ENCODE assay signal across 9 cellular contexts in the genomic region with DNA sequence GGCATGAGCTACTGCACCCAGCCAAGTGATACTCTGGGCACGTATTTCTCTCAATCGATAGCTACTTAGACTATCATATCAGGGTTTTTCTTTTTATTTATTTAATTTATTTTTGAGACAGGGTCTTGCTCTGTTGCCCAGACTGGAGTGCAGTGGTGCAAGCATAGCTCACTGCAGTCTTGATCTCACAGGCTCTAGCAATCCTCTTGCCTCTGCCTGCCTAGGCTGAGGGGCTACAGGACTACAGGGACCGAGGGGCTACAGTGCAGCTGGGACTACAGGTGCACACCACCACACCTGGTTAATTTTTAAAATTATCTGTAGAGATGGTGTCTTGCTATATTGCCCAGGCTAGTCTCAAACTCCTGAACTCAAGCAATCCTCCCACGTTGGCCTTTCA. TPM values are rescaled to one million over a fixed set of nuclear protein-coding genes. Genes with fewer than 3 reads are reported as not detected.
"Had no signal": no experiment of that assay in that cellular context is flagged by ENCODE, and none has a peak within 500 bp of the region (broad histone marks: within the 10 kb centered on the region; RNA-seq: fewer than 3 reads in every experiment).

No MANE protein-coding gene starts in this region.

- H3K4me2 ChIP-seq: GM23338 had no signal

- DNase-seq: H9, HCEC 1CT, HFFc6, IMR-90, KBM-7 had no signal

- ATAC-seq: GM23338 had no signal

- H3K9me3 Mint-ChIP-seq: GM23338, HFFc6 had no signal

- H3K27ac Mint-ChIP-seq: GM23338, H9, HFFc6 had no signal

- H3K4me3 Mint-ChIP-seq: GM23338, H9, HFFc6 had no signal

- H3K4me1 Mint-ChIP-seq: GM23338, H9 had no signal

- H3K4me3 ChIP-seq: GM23338 had no signal

- FAIRE-seq: H1, H54, HTR-8/SVneo had no signal

- H2AFZ ChIP-seq: GM23338 had no signal

RNA-seq across cellular contexts. Expression of a gene that starts 21.4 kb away (rescaled TPM):
- total RNA-seq: GM23338, HFFc6, IMR-90 had no signal
- polyA plus RNA-seq: IMR-90 had no signal
